In genomic region chr14:94048676-94049624, GRCh38 we compare ENCODE assay signal across 1 cellular context.
A peak's percentile ranks its signal among the peaks of the same experiment; 100 is the strongest.
TF ChIP-seq lines count a peak whose summit lies in the region.

No MANE protein-coding gene starts in this region.

TF ChIP-seq in K562, 482 proteins besides CTCF, POLR2A, EP300 and RAD21:
- TF ChIP-seq NFIX (CRISPR knock-in tag; IDR thresholded peaks at IDR 0.05; ENCODE audit: low read depth) (peak; percentile 62), THAP7 (CRISPR knock-in tag; IDR thresholded peaks at IDR 0.05) (no peak), SIRT6 (IDR thresholded peaks at IDR 0.05; ENCODE audit: low read depth, low read length) (no peak), ZC3H11A (IDR thresholded peaks at IDR 0.05; ENCODE audit: low read depth, low read length) (no peak), NFXL1 (CRISPR knock-in tag; IDR thresholded peaks at IDR 0.05) (no peak), FOXO4 (CRISPR knock-in tag; IDR thresholded peaks at IDR 0.05) (no peak), TBL1XR1 (IDR thresholded peaks at IDR 0.05; ENCODE audit: low read length in 2 of 2) (no peak), ZNF217 (CRISPR knock-in tag; IDR thresholded peaks at IDR 0.05) (no peak), NFIC (IDR thresholded peaks at IDR 0.05) (peak; percentile 91), CHD7 (IDR thresholded peaks at IDR 0.05; ENCODE audit: low read depth, low read length) (no peak)
